Comparison of ENCODE assay signal across 21 cellular contexts in genomic region chr9:95115104-95115503, GRCh38.
DNase-seq lines count a peak whose midpoint lies in the region; ATAC-seq and TF ChIP-seq lines count a peak whose summit lies in the region.
"Had no signal": no experiment of that assay in that cellular context is flagged by ENCODE, and none has a peak within 500 bp of the region (broad histone marks: within the 10 kb centered on the region; RNA-seq: fewer than 3 reads in every experiment).

No MANE protein-coding gene starts in this region.

- intact Hi-C loops in PC-3 (cut with micrococcal nuclease): loop anchor here (5.0 to 10.0 kb wide), 2 partner anchors 108 to 200 kb away; no protein-coding TSS in a partner anchor
- intact Hi-C loops in transverse colon (cut with DNase I; ENCODE audit: low total_unique reads): no loop called here
- intact Hi-C loops in prostate gland (cut with DNase I): no loop called here
- intact Hi-C loops in activated T-helper 1 cell treated with anti-CD3 and anti-CD28 coated beads, Interleukin-12 subunit alpha, Interleukin-12 subunit beta, Interleukin-2, Interleukin-4 antibody, amounts not matched to agents 30 ng/mL and 10 ng/mL and 1 ng/mL, durations not matched to agents 14 hours and 24 hours and 36 hours (cut with micrococcal nuclease): no loop called here
- intact Hi-C loops in heart right ventricle (cut with DNase I): no loop called here

- H2AFZ ChIP-seq in PC-3 (ENCODE audit: low read length): no peak overlapping the region
- H2AFZ ChIP-seq: GM23248 had no signal

- CTCF ChIA-PET in PC-3 (lab: Charles Lee): interaction anchor here (1.3 kb wide), 1 partner anchor 23 kb away, joined by 5 read pairs; no protein-coding TSS in a partner anchor

- H3K27me3 ChIP-seq in PC-3 (ENCODE audit: low read length) (no peaks in the 10 kb centered on the region), gastroesophageal sphincter (no peaks in the 10 kb centered on the region), transverse colon (no peaks in the 10 kb centered on the region), prostate gland (replicated peaks; ENCODE audit: insufficient read depth) (no peaks in the 10 kb centered on the region), heart right ventricle (no peaks in the 10 kb centered on the region)
- H3K27me3 ChIP-seq: MG63 had no signal

- POLR2A ChIA-PET in PC-3 (lab: Charles Lee; ENCODE audit: unreplicated experiment): no interaction called here

- no peaks in the 10 kb centered on the region for H3K36me3 ChIP-seq in PC-3 (ENCODE audit: low read depth, low read length)
- peaks cover 0 to 38% of the 10 kb centered on the region in 2 donors for H3K36me3 ChIP-seq in gastroesophageal sphincter
- H3K36me3 ChIP-seq in transverse colon: peaks cover 0 to 3% (median 0%) of the 10 kb centered on the region in 4 donors
- H3K36me3 ChIP-seq in prostate gland: no peaks in the 10 kb centered on the region
- H3K36me3 ChIP-seq in heart right ventricle: peaks cover 0 to 40% (median 23%) of the 10 kb centered on the region in 9 donors

- no peak overlapping the region for H3K4me3 ChIP-seq in PC-3 (ENCODE audit: low read length)
- no peak overlapping the region for H3K4me3 ChIP-seq in gastroesophageal sphincter
- no peak overlapping the region for H3K4me3 ChIP-seq in transverse colon
- H3K4me3 ChIP-seq in prostate gland: no peak overlapping the region
- no peak overlapping the region for H3K4me3 ChIP-seq in heart right ventricle
- H3K4me3 ChIP-seq: GM23248, MG63 had no signal

- no peak for TF ChIP-seq POLR2A in gastroesophageal sphincter (IDR thresholded peaks at IDR 0.05)
- TF ChIP-seq POLR2A in transverse colon (IDR thresholded peaks at IDR 0.05): no peak
- no peak for TF ChIP-seq POLR2A in prostate gland (IDR thresholded peaks at IDR 0.05)

- no peak overlapping the region for H3K4me2 ChIP-seq in PC-3 (ENCODE audit: low read length)
- H3K4me2 ChIP-seq: SK-N-SH had no signal

- no peaks in the 10 kb centered on the region for H3F3A ChIP-seq in PC-3 (ENCODE audit: low read length, unreplicated experiment)

- H3K4me3 Mint-ChIP-seq in progenitor cell of endocrine pancreas (ENCODE audit: low read depth): no peak overlapping the region
- no peak overlapping the region for H3K4me3 Mint-ChIP-seq in activated T-helper 1 cell treated with anti-CD3 and anti-CD28 coated beads, Interleukin-12 subunit alpha, Interleukin-12 subunit beta, Interleukin-2, Interleukin-4 antibody, amounts not matched to agents 30 ng/mL and 10 ng/mL and 1 ng/mL, durations not matched to agents 14 hours and 24 hours and 36 hours
- H3K4me3 Mint-ChIP-seq: CD4-positive, alpha-beta memory T cell; H9 had no signal

- H3K9me3 Mint-ChIP-seq in progenitor cell of endocrine pancreas (ENCODE audit: low read depth): no peaks in the 10 kb centered on the region
- H3K9me3 Mint-ChIP-seq in activated T-helper 1 cell treated with anti-CD3 and anti-CD28 coated beads, Interleukin-12 subunit alpha, Interleukin-12 subunit beta, Interleukin-2, Interleukin-4 antibody, amounts not matched to agents 30 ng/mL and 10 ng/mL and 1 ng/mL, durations not matched to agents 14 hours and 24 hours and 36 hours: no peaks in the 10 kb centered on the region
- H3K9me3 Mint-ChIP-seq: H9 had no signal

- in situ Hi-C loops in transverse colon (cut with MboI; ENCODE audit: low pct_ligation_motif_present in 1 of 4, low pct_unique_long_range_greater_than_20kb in 1 of 4, low sequenced_read_pairs in 3 of 4): loop anchor here in 1 of 4 donors (25.0 kb wide), 1 partner anchor 328 kb away; no protein-coding TSS in a partner anchor

- peak overlapping the region; percentile 47 for H3K27ac Mint-ChIP-seq in progenitor cell of endocrine pancreas
- H3K27ac Mint-ChIP-seq in activated T-helper 1 cell treated with anti-CD3 and anti-CD28 coated beads, Interleukin-12 subunit alpha, Interleukin-12 subunit beta, Interleukin-2, Interleukin-4 antibody, amounts not matched to agents 30 ng/mL and 10 ng/mL and 1 ng/mL, durations not matched to agents 14 hours and 24 hours and 36 hours: no peak overlapping the region
- H3K27ac Mint-ChIP-seq: CD4-positive, alpha-beta memory T cell; H9 had no signal

- H4K20me1 ChIP-seq in PC-3 (ENCODE audit: low read length): no peaks in the 10 kb centered on the region

- no peak for TF ChIP-seq CTCF in PC-3 (conservative IDR thresholded peaks at IDR 0.05; ENCODE audit: low read depth, low read length)
- TF ChIP-seq CTCF in gastroesophageal sphincter (IDR thresholded peaks at IDR 0.05): no peak
- TF ChIP-seq CTCF in progenitor cell of endocrine pancreas (IDR thresholded peaks at IDR 0.05; ENCODE audit: unreplicated experiment): no peak
- TF ChIP-seq CTCF in transverse colon (IDR thresholded peaks at IDR 0.05): no peak
- TF ChIP-seq CTCF in prostate gland (IDR thresholded peaks at IDR 0.05): no peak
- no peak for TF ChIP-seq CTCF in heart right ventricle (IDR thresholded peaks at IDR 0.05)

- H3K4me1 Mint-ChIP-seq in progenitor cell of endocrine pancreas (ENCODE audit: low read depth): no peaks in the 10 kb centered on the region
- H3K4me1 Mint-ChIP-seq in activated T-helper 1 cell treated with anti-CD3 and anti-CD28 coated beads, Interleukin-12 subunit alpha, Interleukin-12 subunit beta, Interleukin-2, Interleukin-4 antibody, amounts not matched to agents 30 ng/mL and 10 ng/mL and 1 ng/mL, durations not matched to agents 14 hours and 24 hours and 36 hours (ENCODE audit: low read depth): no peaks in the 10 kb centered on the region
- H3K4me1 Mint-ChIP-seq: CD4-positive, alpha-beta memory T cell had no signal

- H3K27ac ChIP-seq in PC-3 (ENCODE audit: low read length) (peak overlapping the region; percentile 45; the same call in 1 of the 2 replicates), gastroesophageal sphincter (peak overlapping the region in 3 of 4 donors; percentile 55 to 72 (median 67)), transverse colon (peak overlapping the region; percentile 2 to 67 (median 36)), prostate gland (peak overlapping the region in 1 of 2 donors; percentile 63), heart right ventricle (no peak overlapping the region)
- H3K27ac ChIP-seq: GM23248 had no signal

- no peak for ATAC-seq in PC-3
- ATAC-seq in gastroesophageal sphincter: no peak
- no peak for ATAC-seq in heart right ventricle

- BruUV-seq in PC-3 (replicated peaks; lab: Mats Ljungman, UMichigan): no TSS peak

- WGBS in gastroesophageal sphincter (ENCODE audit: low coverage in 1 of 2), 2 donors: 83 to 91% methylated on average over 5 to 6 of the region's 6 CpGs
- WGBS in transverse colon (ENCODE audit: low coverage in 1 of 2), 2 donors: 95 to 96% methylated on average over 4 to 6 of the region's 6 CpGs
- WGBS in prostate gland: 87% methylated on average over 6 of the region's 6 CpGs
- WGBS in heart right ventricle, 2 donors: 95 to 96% methylated on average over 6 of the region's 6 CpGs

- no peak overlapping the region for H3K9ac ChIP-seq in PC-3 (ENCODE audit: low read length)
- H3K9ac ChIP-seq: GM23248, SK-N-SH had no signal

- no peak for TF ChIP-seq EP300 in gastroesophageal sphincter (IDR thresholded peaks at IDR 0.05)
- TF ChIP-seq EP300 in transverse colon (IDR thresholded peaks at IDR 0.05; ENCODE audit: low read depth): no peak

- peaks cover 5% of the 10 kb centered on the region for H3K36me3 Mint-ChIP-seq in progenitor cell of endocrine pancreas (ENCODE audit: insufficient read depth)
- no peaks in the 10 kb centered on the region for H3K36me3 Mint-ChIP-seq in activated T-helper 1 cell treated with anti-CD3 and anti-CD28 coated beads, Interleukin-12 subunit alpha, Interleukin-12 subunit beta, Interleukin-2, Interleukin-4 antibody, amounts not matched to agents 30 ng/mL and 10 ng/mL and 1 ng/mL, durations not matched to agents 14 hours and 24 hours and 36 hours (ENCODE audit: low read depth)

- H3K27me3 Mint-ChIP-seq in progenitor cell of endocrine pancreas: no peaks in the 10 kb centered on the region
- no peaks in the 10 kb centered on the region for H3K27me3 Mint-ChIP-seq in activated T-helper 1 cell treated with anti-CD3 and anti-CD28 coated beads, Interleukin-12 subunit alpha, Interleukin-12 subunit beta, Interleukin-2, Interleukin-4 antibody, amounts not matched to agents 30 ng/mL and 10 ng/mL and 1 ng/mL, durations not matched to agents 14 hours and 24 hours and 36 hours (ENCODE audit: insufficient read depth)
- H3K27me3 Mint-ChIP-seq: CD4-positive, alpha-beta memory T cell had no signal

- DNase-seq in PC-3: no peak
- DNase-seq in progenitor cell of endocrine pancreas (ENCODE audit: low spot score, unreplicated experiment): no peak
- DNase-seq in transverse colon: no peak
- DNase-seq in prostate gland (ENCODE audit: low spot score): no peak
- DNase-seq in activated T-helper 1 cell treated with anti-CD3 and anti-CD28 coated beads, Interleukin-12 subunit alpha, Interleukin-12 subunit beta, Interleukin-2, Interleukin-4 antibody, amounts not matched to agents 30 ng/mL and 10 ng/mL and 1 ng/mL, durations not matched to agents 14 hours and 24 hours and 36 hours (ENCODE audit: low spot score): no peak
- DNase-seq in NCI-H2081 treated with DMSO at 0.1 percent for 48 hours (lab: John Stamatoyannopoulos, UW): no peak
- DNase-seq in heart right ventricle: no peak
- DNase-seq: CD4-positive, alpha-beta memory T cell; COR-L47; DMS53; GM23248; H9; IMR-90; KG1; MG63; NCI-H2029; NCI-H2227 treated with DMSO at 0.1 percent for 48 hours; NCI-H526 treated with DMSO at 0.1 percent for 48 hours; OCI-M1; SK-N-SH had no signal

- no peaks in the 10 kb centered on the region for H3K79me2 ChIP-seq in PC-3 (ENCODE audit: low read length)

- H3K9me3 ChIP-seq in PC-3 (ENCODE audit: low read length) (no peaks in the 10 kb centered on the region), gastroesophageal sphincter (no peaks in the 10 kb centered on the region), transverse colon (no peaks in the 10 kb centered on the region), prostate gland (no peaks in the 10 kb centered on the region), heart right ventricle (no peaks in the 10 kb centered on the region)
- H3K9me3 ChIP-seq: MG63, SK-N-SH had no signal

- H3K4me1 ChIP-seq in PC-3 (ENCODE audit: insufficient read depth, low read length): peaks cover 20% of the 10 kb centered on the region
- peaks cover 2 to 21% (median 5%) of the 10 kb centered on the region in 3 donors for H3K4me1 ChIP-seq in gastroesophageal sphincter
- H3K4me1 ChIP-seq in transverse colon: peaks cover 4 to 13% (median 9%) of the 10 kb centered on the region in 4 donors
- peaks cover 20% of the 10 kb centered on the region for H3K4me1 ChIP-seq in prostate gland (replicated peaks)
- H3K4me1 ChIP-seq in heart right ventricle: peaks cover 0 to 27% (median 4%) of the 10 kb centered on the region in 9 donors

- no peaks in the 10 kb centered on the region for H3K9me2 ChIP-seq in PC-3 (replicated peaks; ENCODE audit: low read length)
- H3K9me2 ChIP-seq: SK-N-SH had no signal

Comparison
In these comparisons a context has a peak if more than half of its experiments do, and no peak if none do; other contexts are left out.
1. H3K27ac ChIP-seq: peak in PC-3 (single experiment), gastroesophageal sphincter (3 of 4) and transverse colon (4 of 4); none in heart right ventricle (0 of 10).